In the genomic region with DNA sequence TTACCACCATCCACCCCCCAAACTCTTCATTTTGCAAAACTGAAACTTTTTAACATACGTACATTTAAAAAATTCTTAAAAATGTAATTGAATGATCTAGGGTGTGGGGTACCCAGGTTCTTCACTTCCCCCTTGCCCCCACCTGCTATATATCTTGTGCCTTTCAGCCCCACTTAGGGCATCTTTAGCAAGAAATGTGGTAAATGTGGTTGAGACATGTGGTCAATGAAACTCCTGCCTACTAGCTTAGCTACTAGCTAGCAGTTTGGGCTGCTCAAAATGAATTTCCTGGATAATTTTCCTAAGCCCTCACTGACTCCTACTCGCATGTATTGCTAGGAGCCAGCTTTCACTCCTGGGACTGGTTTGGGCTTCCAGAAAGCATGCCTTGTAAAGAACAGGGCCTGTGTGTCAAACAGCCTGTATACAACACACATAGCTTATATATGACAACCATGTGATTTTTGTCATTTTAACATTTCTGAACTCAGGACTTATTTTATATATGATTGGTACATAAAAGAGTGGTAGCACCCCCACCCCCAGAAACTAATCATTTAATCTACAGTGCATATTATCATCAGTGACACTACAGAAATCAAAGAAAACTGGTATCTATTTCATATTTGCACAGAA, we compare ENCODE assay signal across 1 cellular context.
TF ChIP-seq lines count a peak whose summit lies in the region.

No MANE protein-coding gene starts in this region.

TF ChIP-seq in GM23338, 12 proteins besides CTCF, POLR2A, EP300 and RAD21 (continued from another document):
- TF ChIP-seq ETS1 (IDR thresholded peaks at IDR 0.05) (no peak), POLR2AphosphoS5 (IDR thresholded peaks at IDR 0.05; ENCODE audit: low read depth) (no peak)
